Comparison of ENCODE assay signal across 26 cellular contexts in the genomic region with DNA sequence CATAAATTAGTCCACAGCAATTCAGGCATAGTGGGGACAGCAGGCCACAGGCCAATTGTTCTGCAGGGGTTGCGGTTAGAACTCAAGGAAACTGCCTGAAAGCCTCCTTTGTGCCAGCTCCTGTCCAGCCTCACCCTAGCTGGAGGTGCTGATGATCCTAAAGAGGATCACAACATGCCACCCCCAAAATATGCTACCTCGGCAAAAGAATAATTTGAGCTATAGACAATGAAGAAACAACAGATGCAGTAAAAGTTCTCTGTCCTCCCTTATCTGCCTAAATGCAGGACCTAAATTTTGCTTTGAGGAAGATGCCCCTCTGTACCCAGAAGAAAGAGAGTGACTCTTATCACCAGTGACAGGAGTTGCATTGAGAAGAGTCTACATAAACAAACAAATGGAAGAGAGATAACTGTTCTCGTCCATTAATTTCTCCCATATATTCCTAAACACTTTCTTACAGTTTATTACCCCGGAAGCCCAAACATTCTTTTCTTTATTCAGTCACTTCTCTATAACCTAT. TPM values are rescaled to one million over a fixed set of nuclear protein-coding genes. Genes with fewer than 3 reads are reported as not detected.
"Had no signal": no experiment of that assay in that cellular context is flagged by ENCODE, and none has a peak within 500 bp of the region (broad histone marks: within the 10 kb centered on the region; RNA-seq: fewer than 3 reads in every experiment).

No MANE protein-coding gene starts in this region.

- H3K27ac Mint-ChIP-seq: activated B cell treated with CpG ODN at 0.5 μM for 24 hours; activated CD4-positive, alpha-beta memory T cell treated with anti-CD3 and anti-CD28 coated beads, Interleukin-2, amount 10 ng/mL, durations not matched to agents 7 days and 5 days; activated CD8-positive, alpha-beta memory T cell treated with anti-CD3 and anti-CD28 coated beads, Interleukin-2, amount 10 ng/mL, durations not matched to agents 7 days and 5 days; activated naive CD4-positive, alpha-beta T cell treated with anti-CD3 and anti-CD28 coated beads, Interleukin-2, amount 10 ng/mL, durations not matched to agents 7 days and 5 days; activated naive CD8-positive, alpha-beta T cell had no signal

- H3K4me2 ChIP-seq: PC-9 had no signal

- H3K36me3 ChIP-seq: ascending aorta, cardiac muscle cell had no signal

- H3K4me3 ChIP-seq: ascending aorta, cardiac muscle cell, PC-9 had no signal

- H3K4me1 Mint-ChIP-seq: activated naive CD4-positive, alpha-beta T cell treated with anti-CD3 and anti-CD28 coated beads, Interleukin-2, amount 10 ng/mL, durations not matched to agents 7 days and 5 days; central memory CD8-positive, alpha-beta T cell had no signal

- H2AFZ ChIP-seq: PC-9 had no signal

- H3K9me3 Mint-ChIP-seq: activated B cell treated with CpG ODN at 0.5 μM for 24 hours; activated CD4-positive, alpha-beta memory T cell treated with anti-CD3 and anti-CD28 coated beads, Interleukin-2, amount 10 ng/mL, durations not matched to agents 7 days and 5 days; activated naive CD4-positive, alpha-beta T cell treated with anti-CD3 and anti-CD28 coated beads, Interleukin-2, amount 10 ng/mL, durations not matched to agents 7 days and 5 days; central memory CD8-positive, alpha-beta T cell had no signal

- H3K4me3 Mint-ChIP-seq: activated B cell treated with CpG ODN at 0.5 μM for 24 hours; activated CD4-positive, alpha-beta memory T cell treated with anti-CD3 and anti-CD28 coated beads, Interleukin-2, amount 10 ng/mL, durations not matched to agents 7 days and 5 days; activated CD8-positive, alpha-beta memory T cell treated with anti-CD3 and anti-CD28 coated beads, Interleukin-2, amount 10 ng/mL, durations not matched to agents 7 days and 5 days; activated naive CD4-positive, alpha-beta T cell treated with anti-CD3 and anti-CD28 coated beads, Interleukin-2, amount 10 ng/mL, durations not matched to agents 7 days and 5 days; activated naive CD8-positive, alpha-beta T cell; central memory CD8-positive, alpha-beta T cell had no signal

- H3K9me3 ChIP-seq: ascending aorta had no signal

- DNase-seq: activated B cell treated with CpG ODN at 0.5 μM for 24 hours; activated CD4-positive, alpha-beta memory T cell treated with anti-CD3 and anti-CD28 coated beads, Interleukin-2, amount 10 ng/mL, durations not matched to agents 7 days and 5 days; activated CD4-positive, alpha-beta T cell treated with anti-CD3 and anti-CD28 coated beads for 1 hour; activated CD4-positive, alpha-beta T cell treated with anti-CD3 and anti-CD28 coated beads for 48 hours; activated CD8-positive, alpha-beta memory T cell treated with anti-CD3 and anti-CD28 coated beads for 24 hours; activated CD8-positive, alpha-beta memory T cell treated with anti-CD3 and anti-CD28 coated beads, Interleukin-2, amount 10 ng/mL, durations not matched to agents 7 days and 5 days; activated CD8-positive, alpha-beta memory T cell treated with anti-CD3 and anti-CD28 coated beads, Interleukin-2, amount 50 U/mL, for 48 hours; activated effector memory CD4-positive, alpha-beta T cell treated with Interleukin-2 at 50 U/mL for 16 hours; activated naive CD4-positive, alpha-beta T cell treated with anti-CD3 and anti-CD28 coated beads, Interleukin-2, amount 10 ng/mL, durations not matched to agents 7 days and 5 days; activated T-cell treated with anti-CD3 and anti-CD28 coated beads, Interleukin-2, amount 50 U/mL, for 48 hours; amniotic stem cell; Karpas-422; KBM-7; NK-92 treated with Interleukin-12 subunit alpha and Interleukin-12 subunit beta, amount 100 ng/mL, for 24 hours; PC-9; T-helper 1 cell; T-helper 9 cell had no signal

- FAIRE-seq: RCC 7860 had no signal

- H3K27ac ChIP-seq: ascending aorta, cardiac muscle cell, PC-9, RWPE1, VCaP had no signal

- H3K36me3 Mint-ChIP-seq: activated CD8-positive, alpha-beta memory T cell treated with anti-CD3 and anti-CD28 coated beads, Interleukin-2, amount 10 ng/mL, durations not matched to agents 7 days and 5 days; activated naive CD4-positive, alpha-beta T cell treated with anti-CD3 and anti-CD28 coated beads, Interleukin-2, amount 10 ng/mL, durations not matched to agents 7 days and 5 days; activated naive CD8-positive, alpha-beta T cell had no signal

- H3K27me3 ChIP-seq: ascending aorta, cardiac muscle cell had no signal

RNA-seq across cellular contexts. Expression of a gene that starts 14.7 kb away (rescaled TPM):
- total RNA-seq: activated B cell treated with CpG ODN at 0.5 μM for 24 hours; activated CD4-positive, alpha-beta memory T cell treated with anti-CD3 and anti-CD28 coated beads, Interleukin-2, amount 10 ng/mL, durations not matched to agents 7 days and 5 days; activated CD8-positive, alpha-beta memory T cell treated with anti-CD3 and anti-CD28 coated beads, Interleukin-2, amount 10 ng/mL, durations not matched to agents 7 days and 5 days; ascending aorta; MCF 10A; SK-MEL-5 had no signal

RNA-seq across cellular contexts. Expression of a gene that starts 42.5 kb away (rescaled TPM):
- total RNA-seq: activated B cell treated with CpG ODN at 0.5 μM for 24 hours; activated CD4-positive, alpha-beta memory T cell treated with anti-CD3 and anti-CD28 coated beads, Interleukin-2, amount 10 ng/mL, durations not matched to agents 7 days and 5 days; activated CD8-positive, alpha-beta memory T cell treated with anti-CD3 and anti-CD28 coated beads, Interleukin-2, amount 10 ng/mL, durations not matched to agents 7 days and 5 days; MCF 10A; PC-9 had no signal
